Comparison of ENCODE assay signal across 13 cellular contexts in the genomic region with DNA sequence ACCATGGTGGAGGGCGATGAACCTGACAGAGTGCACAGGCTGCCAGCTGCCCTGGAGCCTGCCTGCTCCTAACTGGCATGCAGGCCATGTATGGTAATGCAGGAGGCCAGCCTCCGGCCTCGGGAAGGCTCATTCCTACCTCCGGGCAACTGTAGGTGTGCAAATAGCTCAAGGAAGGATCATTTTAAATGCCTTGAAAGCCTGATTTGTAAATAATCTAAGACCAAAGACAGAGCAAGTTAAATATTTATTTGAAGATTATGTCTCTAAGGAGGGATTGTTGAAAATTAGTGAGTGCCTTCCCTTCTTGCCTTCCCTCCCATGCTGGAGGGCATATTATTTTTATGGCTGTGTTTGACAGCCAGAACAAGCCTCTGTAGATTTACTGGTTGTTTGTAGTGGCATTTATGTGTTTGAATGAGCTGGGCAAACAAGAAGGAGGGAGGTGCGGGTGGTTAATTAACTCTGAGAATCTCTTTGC.
DNase-seq lines count a peak whose midpoint lies in the region; ATAC-seq and TF ChIP-seq lines count a peak whose summit lies in the region.
"Had no signal": no experiment of that assay in that cellular context is flagged by ENCODE, and none has a peak within 500 bp of the region (broad histone marks: within the 10 kb centered on the region; RNA-seq: fewer than 3 reads in every experiment).

No MANE protein-coding gene starts in this region.

- ATAC-seq in GM19397 (IDR thresholded peaks at IDR 0.05; ENCODE audit: unreplicated experiment) (no peak), HG02852 (IDR thresholded peaks at IDR 0.05; ENCODE audit: unreplicated experiment) (no peak), GM18502 (IDR thresholded peaks at IDR 0.05; ENCODE audit: poor library complexity, unreplicated experiment) (no peak)
- ATAC-seq: activated CD4-positive, CD25-positive, alpha-beta regulatory T cell treated with anti-CD3 and anti-CD28 coated beads, Interleukin-2, amount 50 U/mL, for 24 hours; right cardiac atrium had no signal

- H3K4me3 ChIP-seq in GM12864 (ENCODE audit: low read depth, low read length) (no peak overlapping the region), fibroblast of the aortic adventitia (ENCODE audit: low read depth, low read length) (no peak overlapping the region)

- TF ChIP-seq CTCF in GM12864 (IDR thresholded peaks at IDR 0.05; ENCODE audit: low read depth, low read length, missing control alignments), result peak; percentile 11
- TF ChIP-seq CTCF in fibroblast of the aortic adventitia (IDR thresholded peaks at IDR 0.05; ENCODE audit: insufficient read depth, low read length), result peak; percentile 19

- DNase-seq in GM12864 (ENCODE audit: low read depth) (no peak), NCI-H1105 treated with DMSO at 0.1 percent for 48 hours (lab: John Stamatoyannopoulos, UW) (peak; percentile 80), fibroblast of the aortic adventitia (ENCODE audit: low read depth) (no peak), renal cortical epithelial cell (ENCODE audit: low read depth) (peak; percentile 77)
- DNase-seq: amniotic stem cell; DMS79; effector CD4-positive, alpha-beta T cell; NCI-H510A; right cardiac atrium had no signal

Comparison
In these comparisons a context has a peak if more than half of its experiments do, and no peak if none do; other contexts are left out.
1. DNase-seq: peak in NCI-H1105 treated with DMSO at 0.1 percent for 48 hours (single experiment) and renal cortical epithelial cell (single experiment); none in GM12864 (single experiment) and fibroblast of the aortic adventitia (single experiment).